ENCODE assay signal across 29 cellular contexts in the genomic region with DNA sequence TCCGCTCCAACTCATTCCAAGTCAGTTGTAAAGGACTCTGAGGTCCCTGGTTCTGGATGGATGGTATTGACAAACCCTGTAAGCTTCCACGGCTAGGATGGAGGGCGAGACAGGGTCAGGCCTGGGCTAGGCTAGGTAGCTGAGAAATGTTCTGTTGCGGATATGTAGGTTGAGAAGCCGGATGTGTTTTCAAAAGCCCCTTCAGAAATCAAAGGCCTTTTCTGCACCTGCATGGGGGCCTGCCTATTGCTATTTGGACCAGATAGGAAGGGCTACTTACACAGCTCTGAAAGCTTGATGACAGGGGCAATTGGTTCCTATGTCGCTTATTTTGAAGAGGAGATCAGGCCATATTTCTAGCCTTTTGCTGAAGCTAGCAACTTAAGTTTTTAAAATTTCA. TPM values are rescaled to one million over a fixed set of nuclear protein-coding genes. Genes with fewer than 3 reads are reported as not detected.
"Had no signal": no experiment of that assay in that cellular context is flagged by ENCODE, and none has a peak within 500 bp of the region (broad histone marks: within the 10 kb centered on the region; RNA-seq: fewer than 3 reads in every experiment).

No MANE protein-coding gene starts in this region.

- H3K4me1 ChIP-seq: colonic mucosa, esophagus squamous epithelium, gastrocnemius medialis, heart right ventricle, lower lobe of right lung had no signal

- H3K27me3 ChIP-seq: colonic mucosa, esophagus squamous epithelium, gastrocnemius medialis had no signal

- DNase-seq: colonic mucosa; cortex of kidney; effector CD8-positive, alpha-beta T cell; erythroblast; esophagus squamous epithelium; foreskin fibroblast; foreskin melanocyte; gastrocnemius medialis; glutamatergic neuron; head of caudate nucleus; heart right ventricle; hippocampal formation; immature natural killer cell; islet precursor cell; kidney; kidney glomerular epithelial cell; left colon; left ventricle myocardium superior; lower lobe of right lung; mesenchymal stem cell; mucosa of descending colon; naive B cell had no signal

- H3K27ac ChIP-seq: colonic mucosa, epithelial cell of prostate, esophagus squamous epithelium, gastrocnemius medialis, heart right ventricle, lower lobe of right lung had no signal

- FAIRE-seq: kidney had no signal

- H3K4me3 Mint-ChIP-seq: dendritic cell treated with granulocyte-macrophage colony-stimulating factor and Interleukin-4, amounts not matched to agents 40 ng/mL and 50 ng/mL, for 4 days; immature natural killer cell; mesothelial cell of epicardium; naive B cell had no signal

- ATAC-seq: esophagus mucosa; gastrocnemius medialis; heart right ventricle; left colon; left lobe of liver; left ventricle myocardium superior; lower lobe of right lung; mucosa of descending colon; naive thymus-derived CD8-positive, alpha-beta T cell had no signal

- H3K36me3 ChIP-seq: colonic mucosa, esophagus squamous epithelium, gastrocnemius medialis, heart right ventricle, lower lobe of right lung had no signal

- H3K27me3 Mint-ChIP-seq: naive thymus-derived CD8-positive, alpha-beta T cell had no signal

- H3K9me3 Mint-ChIP-seq: dendritic cell treated with granulocyte-macrophage colony-stimulating factor and Interleukin-4, amounts not matched to agents 40 ng/mL and 50 ng/mL, for 4 days had no signal

- H3K36me3 Mint-ChIP-seq: immature natural killer cell; mesothelial cell of epicardium; naive B cell; naive thymus-derived CD8-positive, alpha-beta T cell had no signal

- H3K9me3 ChIP-seq: colonic mucosa, esophagus squamous epithelium, gastrocnemius medialis, heart right ventricle, lower lobe of right lung, mucosa of descending colon had no signal

- H3K27ac Mint-ChIP-seq: dendritic cell treated with granulocyte-macrophage colony-stimulating factor and Interleukin-4, amounts not matched to agents 40 ng/mL and 50 ng/mL, for 4 days; immature natural killer cell; mesothelial cell of epicardium had no signal

- H3K4me3 ChIP-seq: colonic mucosa, esophagus squamous epithelium, gastrocnemius medialis, heart right ventricle, lower lobe of right lung, mucosa of descending colon had no signal

- H3K4me1 Mint-ChIP-seq: immature natural killer cell had no signal

RNA-seq across cellular contexts. Expression of gene DRP2, which starts 1.9 kb away (rescaled TPM):
- total RNA-seq: left lobe of liver; lower lobe of right lung; lung microvascular endothelial cell; naive thymus-derived CD8-positive, alpha-beta T cell had no signal
